ENCODE assay signal across 21 cellular contexts in the genomic region with DNA sequence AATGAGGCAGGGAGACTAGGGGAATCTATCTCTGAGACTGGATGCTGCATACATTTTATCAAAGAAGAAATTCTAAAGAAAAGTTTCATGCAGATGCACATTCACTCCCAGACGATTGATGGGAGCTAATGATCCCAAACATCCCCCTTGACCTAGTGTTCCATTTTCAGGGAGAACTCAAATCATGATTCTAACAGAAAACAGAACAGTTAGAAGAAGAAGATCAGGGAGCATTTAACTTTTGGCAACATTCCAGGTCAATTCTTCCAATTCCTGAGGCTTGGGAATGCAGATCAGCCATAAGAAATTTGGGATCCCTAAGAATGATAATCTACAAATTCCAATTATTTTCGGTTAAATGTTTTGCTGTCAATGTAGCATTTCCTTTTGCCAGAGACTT.
"Had no signal": no experiment of that assay in that cellular context is flagged by ENCODE, and none has a peak within 500 bp of the region (broad histone marks: within the 10 kb centered on the region; RNA-seq: fewer than 3 reads in every experiment).

No MANE protein-coding gene starts in this region.

- H3K36me3 ChIP-seq: esophagus muscularis mucosa, tibial artery, upper lobe of left lung, uterus had no signal

- H3K4me1 Mint-ChIP-seq: naive thymus-derived CD8-positive, alpha-beta T cell; stimulated activated memory B cell treated with anti-CD40 and anti-IgM and Interleukin-4, amounts not matched to agents 10 μg/mL and 1 μg/mL and 100 μg/mL, for 72 hours had no signal

- H3K27ac Mint-ChIP-seq: dendritic cell treated with granulocyte-macrophage colony-stimulating factor and Interleukin-4, amounts not matched to agents 40 ng/mL and 50 ng/mL, for 4 days; effector memory CD8-positive, alpha-beta T cell; stimulated activated memory B cell treated with anti-CD40 and anti-IgM and Interleukin-4, amounts not matched to agents 10 μg/mL and 1 μg/mL and 100 μg/mL, for 72 hours; stimulated activated naive CD8-positive, alpha-beta T cell treated with anti-CD3 and anti-CD28 coated beads, Interleukin-15, Interleukin-2, amounts not matched to agents 100 ng/mL and 50 ng/mL, for 24 hours had no signal

- H3K27ac ChIP-seq: epithelial cell of prostate, esophagus muscularis mucosa, foreskin keratinocyte, tibial artery, upper lobe of left lung, uterus had no signal

- FAIRE-seq: colon, kidney had no signal

- DNase-seq: effector memory CD8-positive, alpha-beta T cell; foreskin keratinocyte; kidney; left cardiac atrium; left ventricle myocardium superior; mucosa of descending colon; naive thymus-derived CD8-positive, alpha-beta T cell; right cardiac atrium; stimulated activated CD4-positive, alpha-beta T cell treated with anti-CD3 and anti-CD28 coated beads, Interleukin-15, amount 100 ng/mL, for 24 hours; stimulated activated CD4-positive, alpha-beta T cell treated with anti-CD3 and anti-CD28 coated beads, Interleukin-1b, Interleukin-23, amount 100 ng/mL, for 48 hours; stimulated activated CD4-positive, alpha-beta T cell treated with anti-CD3 and anti-CD28 coated beads, Interleukin-4, amount 100 ng/mL, for 24 hours; tibial artery; upper lobe of left lung; uterus had no signal

- ATAC-seq: effector memory CD8-positive, alpha-beta T cell; foreskin keratinocyte; left cardiac atrium; left ventricle myocardium superior; mucosa of descending colon; naive thymus-derived CD8-positive, alpha-beta T cell; right cardiac atrium; stimulated activated memory B cell treated with anti-CD40 and anti-IgM and Interleukin-4, amounts not matched to agents 10 μg/mL and 1 μg/mL and 100 μg/mL, for 72 hours had no signal

- H3K4me1 ChIP-seq: uterus had no signal

- H3K27me3 ChIP-seq: esophagus muscularis mucosa, foreskin keratinocyte, tibial artery, upper lobe of left lung, uterus had no signal

- H3K4me3 ChIP-seq: esophagus muscularis mucosa, mucosa of descending colon, tibial artery, upper lobe of left lung, uterus had no signal

- H3K4me3 Mint-ChIP-seq: dendritic cell treated with granulocyte-macrophage colony-stimulating factor and Interleukin-4, amounts not matched to agents 40 ng/mL and 50 ng/mL, for 4 days; effector memory CD8-positive, alpha-beta T cell; naive thymus-derived CD8-positive, alpha-beta T cell; neural crest cell; stimulated activated memory B cell treated with anti-CD40 and anti-IgM and Interleukin-4, amounts not matched to agents 10 μg/mL and 1 μg/mL and 100 μg/mL, for 72 hours; stimulated activated naive CD8-positive, alpha-beta T cell treated with anti-CD3 and anti-CD28 coated beads, Interleukin-15, Interleukin-2, amounts not matched to agents 100 ng/mL and 50 ng/mL, for 24 hours had no signal
